14 cellular contexts compared by ENCODE assay signal in genomic region chr15:38411902-38412301, GRCh38.
"Had no signal": no experiment of that assay in that cellular context is flagged by ENCODE, and none has a peak within 500 bp of the region (broad histone marks: within the 10 kb centered on the region; RNA-seq: fewer than 3 reads in every experiment).

No MANE protein-coding gene starts in this region.

- H3K36me3 ChIP-seq: gastrocnemius medialis, suprapubic skin, transverse colon had no signal

- H3K27ac ChIP-seq: suprapubic skin had no signal

- ATAC-seq: activated CD4-positive, alpha-beta T cell treated with anti-CD3 and anti-CD28 coated beads for 36 hours; activated naive CD4-positive, alpha-beta T cell treated with anti-CD3 and anti-CD28 coated beads, Interleukin-2, amount 50 U/mL, for 72 hours; esophagus mucosa; gastrocnemius medialis; WTC11 had no signal

- H3K9me3 ChIP-seq: gastrocnemius medialis, suprapubic skin, transverse colon had no signal

- H3K27me3 ChIP-seq: gastrocnemius medialis, suprapubic skin, transverse colon had no signal

- DNase-seq: activated CD4-positive, alpha-beta T cell treated with anti-CD3 and anti-CD28 coated beads for 36 hours; activated CD4-positive, alpha-beta T cell treated with anti-CD3 and anti-CD28 coated beads, Interleukin-2, amount 50 U/mL, for 48 hours; activated gamma-delta T cell; effector CD8-positive, alpha-beta T cell; gastrocnemius medialis; small intestine; stimulated activated CD4-positive, alpha-beta T cell treated with anti-CD3 and anti-CD28 coated beads, Interleukin-15, amount 100 ng/mL, for 24 hours; stimulated activated CD4-positive, alpha-beta T cell treated with anti-CD3 and anti-CD28 coated beads, Interleukin-2, amount 100 ng/mL, for 48 hours; transverse colon had no signal

- H3K4me3 ChIP-seq: gastrocnemius medialis, lung, suprapubic skin, transverse colon had no signal

- H3K4me1 ChIP-seq: gastrocnemius medialis, suprapubic skin, transverse colon had no signal
